ENCODE assay signal across 9 cellular contexts in the genomic region with DNA sequence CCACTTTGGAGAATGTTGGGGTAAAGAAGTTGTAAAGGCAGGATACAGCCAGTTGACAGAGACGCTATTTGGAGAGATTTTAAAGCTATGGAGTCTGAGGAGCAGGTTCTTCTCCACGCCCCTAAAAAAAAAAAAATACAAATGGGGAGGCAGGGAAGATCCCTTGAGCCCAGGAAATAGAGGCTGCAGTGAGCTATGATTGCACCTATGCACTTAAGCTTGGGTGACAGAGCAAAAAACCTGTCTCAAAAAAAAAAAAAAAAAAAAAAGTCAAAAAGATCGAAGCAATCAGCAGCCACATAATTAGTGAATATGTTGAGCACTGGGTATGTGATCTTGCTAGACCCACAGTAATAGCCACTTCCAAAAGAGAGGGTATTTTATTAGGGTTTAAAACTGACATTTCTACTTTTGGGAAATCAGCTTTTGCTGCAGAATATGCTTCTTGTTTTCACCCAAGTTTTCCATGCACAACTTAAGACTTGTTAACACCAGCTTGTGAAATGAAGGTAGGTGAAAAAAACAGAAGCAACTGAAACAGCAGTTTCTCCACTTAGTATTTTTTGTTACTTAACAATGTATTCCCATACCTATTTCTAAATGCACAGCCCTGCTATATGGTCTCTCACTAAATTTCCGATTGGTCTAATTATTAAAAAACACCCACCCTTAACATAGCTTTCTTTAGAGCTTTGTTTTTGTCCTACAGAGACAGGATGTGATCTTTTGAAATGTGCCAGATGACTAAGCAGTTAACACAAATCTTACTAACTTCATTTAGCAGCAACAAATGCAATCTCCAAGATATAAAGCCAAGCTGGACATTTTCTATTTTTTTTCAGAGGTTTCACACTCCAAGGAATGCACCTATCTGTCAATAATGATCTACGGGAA. TPM values are rescaled to one million over a fixed set of nuclear protein-coding genes. Genes with fewer than 3 reads are reported as not detected.
DNase-seq lines count a peak whose midpoint lies in the region; ATAC-seq and TF ChIP-seq lines count a peak whose summit lies in the region.
"Had no signal": no experiment of that assay in that cellular context is flagged by ENCODE, and none has a peak within 500 bp of the region (broad histone marks: within the 10 kb centered on the region; RNA-seq: fewer than 3 reads in every experiment).

No MANE protein-coding gene starts in this region.

- no peaks in the 10 kb centered on the region for H3K9me2 ChIP-seq in PC-3 (replicated peaks; ENCODE audit: low read length)

- no peak for ATAC-seq in PC-3

- DNase-seq in NOMO-1 treated with DMSO at 0.1 percent for 48 hours (lab: John Stamatoyannopoulos, UW; ENCODE audit: unreplicated experiment) (peak; percentile 63), NOMO-1 treated with dmso at 0.1 percent for 144 hours (lab: John Stamatoyannopoulos, UW; ENCODE audit: unreplicated experiment) (no peak), PC-3 (peak; percentile 9), dorsolateral prefrontal cortex (no peak), renal cortical epithelial cell (ENCODE audit: low read depth) (peak; percentile 80), head of caudate nucleus (no peak), AG08396 (ENCODE audit: low spot score) (no peak)
- DNase-seq in stimulated activated CD4-positive, alpha-beta T cell treated with anti-CD3 and anti-CD28 coated beads, Interleukin-1b, Interleukin-23, amount 100 ng/mL, for 48 hours, result no peak

- no peaks in the 10 kb centered on the region for H3F3A ChIP-seq in PC-3 (ENCODE audit: low read length, unreplicated experiment)

- H3K27ac ChIP-seq in PC-3 (ENCODE audit: low read length), result peak overlapping the region; percentile 26; the same call in 1 of the 2 replicates
- peak overlapping the region in 38 of 59 donors; percentile 1 to 98 (median 52) for H3K27ac ChIP-seq in dorsolateral prefrontal cortex
- H3K27ac ChIP-seq: hepatocyte had no signal

- intact Hi-C loops in PC-3 (cut with micrococcal nuclease) (loop anchor here (5.0 to 10.0 kb wide), 2 partner anchors 161 to 263 kb away; partner anchors contain the start of gene COQ7), dorsolateral prefrontal cortex (cut with DNase I) (loop anchor here (5.0 kb wide), 4 partner anchors 123 to 268 kb away; partner anchors contain the start of genes SMG1 (in 2 of the 2) and COQ7 (in 1 of the 2)), head of caudate nucleus (cut with DNase I) (loop anchor here (5.0 to 10.0 kb wide), 2 partner anchors 123 to 721 kb away; partner anchors contain the start of genes CCP110, GDE1 and SMG1)

- H3K4me2 ChIP-seq in PC-3 (ENCODE audit: low read length), result peak overlapping the region; percentile 49
- H3K4me2 ChIP-seq: hepatocyte had no signal

- peaks cover 31% of the 10 kb centered on the region for H3K79me2 ChIP-seq in PC-3 (ENCODE audit: low read length)

- BruUV-seq in PC-3 (replicated peaks; lab: Mats Ljungman, UMichigan), result no TSS peak

- POLR2A ChIA-PET in PC-3 (lab: Charles Lee; ENCODE audit: unreplicated experiment), result no interaction called here

- H2AFZ ChIP-seq in PC-3 (ENCODE audit: low read length), result no peak overlapping the region
- H2AFZ ChIP-seq: hepatocyte had no signal

- peaks cover 24% of the 10 kb centered on the region for H4K20me1 ChIP-seq in PC-3 (ENCODE audit: low read length)

- H3K36me3 ChIP-seq in PC-3 (ENCODE audit: low read depth, low read length), result peaks cover 21% of the 10 kb centered on the region; the same call in 1 of the 2 replicates

- CTCF ChIA-PET in PC-3 (lab: Charles Lee), result no interaction called here

- no peaks in the 10 kb centered on the region for H3K9me3 ChIP-seq in PC-3 (ENCODE audit: low read length)

- no peak overlapping the region for H3K4me3 ChIP-seq in PC-3 (ENCODE audit: low read length)
- peak overlapping the region in 1 of 59 donors; percentile 2 for H3K4me3 ChIP-seq in dorsolateral prefrontal cortex
- H3K4me3 ChIP-seq: hepatocyte had no signal

- no peak for TF ChIP-seq CTCF in PC-3 (conservative IDR thresholded peaks at IDR 0.05; ENCODE audit: low read depth, low read length)
- TF ChIP-seq CTCF in dorsolateral prefrontal cortex (IDR thresholded peaks at IDR 0.05 in 54 of 56, conservative IDR thresholded peaks at IDR 0.05 in 2 of 56; ENCODE audit: low read depth in 1 of 56, partially characterized antibody in 56 of 56), result no peak

- peaks cover 22% of the 10 kb centered on the region for H3K4me1 ChIP-seq in PC-3 (ENCODE audit: insufficient read depth, low read length)

- peak overlapping the region; percentile 16; the same call in 1 of the 2 replicates for H3K9ac ChIP-seq in PC-3 (ENCODE audit: low read length)

- H3K27me3 ChIP-seq in PC-3 (ENCODE audit: low read length), result no peaks in the 10 kb centered on the region
- H3K27me3 ChIP-seq in dorsolateral prefrontal cortex, result no peaks in the 10 kb centered on the region
- H3K27me3 ChIP-seq: hepatocyte had no signal

RNA-seq across cellular contexts. Expression of gene ARL6IP1, which starts 2.5 kb away (rescaled TPM):
- total RNA-seq in PC-3 (2014; rRNA removed) (118 and 150 TPM in 2 replicates), dorsolateral prefrontal cortex (100 to 1,000 TPM; 150 to 428 (median 318) TPM), renal cortical epithelial cell (307 and 551 TPM in 2 replicates)

RNA-seq across cellular contexts. Expression of gene RPS15A, which starts 13.7 kb away (rescaled TPM):
- total RNA-seq in PC-3 (2014; rRNA removed), result 704 and 1,198 TPM in 2 replicates
- 100 to 1,000 TPM; 167 to 354 (median 232) TPM for total RNA-seq in dorsolateral prefrontal cortex
- 1,257 and 2,534 TPM in 2 replicates for total RNA-seq in renal cortical epithelial cell

Comparison
In these comparisons a context has a peak if more than half of its experiments do, and no peak if none do; other contexts are left out.
1. DNase-seq: peak in NOMO-1 treated with DMSO at 0.1 percent for 48 hours (single experiment), PC-3 (single experiment) and renal cortical epithelial cell (single experiment); none in NOMO-1 treated with dmso at 0.1 percent for 144 hours (single experiment), dorsolateral prefrontal cortex (0 of 10), head of caudate nucleus (0 of 42), stimulated activated CD4-positive, alpha-beta T cell treated with anti-CD3 and anti-CD28 coated beads, Interleukin-1b, Interleukin-23, amount 100 ng/mL, for 48 hours (single experiment) and AG08396 (single experiment).